In genomic region chrX:64188901-64189300, GRCh38 we compare ENCODE assay signal across 25 cellular contexts. TPM values are rescaled to one million over a fixed set of nuclear protein-coding genes. Genes with fewer than 3 reads are reported as not detected.
DNase-seq lines count a peak whose midpoint lies in the region; ATAC-seq, FAIRE-seq and TF ChIP-seq lines count a peak whose summit lies in the region.
"Had no signal": no experiment of that assay in that cellular context is flagged by ENCODE, and none has a peak within 500 bp of the region (broad histone marks: within the 10 kb centered on the region; RNA-seq: fewer than 3 reads in every experiment).

No MANE protein-coding gene starts in this region.

- H3K27ac ChIP-seq in HepG2 (ENCODE audit: extremely low read length, insufficient read depth, low read length) = no peak overlapping the region
- no peak overlapping the region for H3K27ac ChIP-seq in right lobe of liver
- no peak overlapping the region for H3K27ac ChIP-seq in GM12878 (ENCODE audit: control insufficient read depth, insufficient read depth)
- H3K27ac ChIP-seq in vagina = no peak overlapping the region
- no peak overlapping the region for H3K27ac ChIP-seq in lower lobe of right lung
- H3K27ac ChIP-seq: A549; BLaER1 treated with 17β-estradiol and CSF1 and Interleukin-3, amounts not matched to agents 10 nM and 100 nM had no signal

- no peak overlapping the region for H3K4me3 Mint-ChIP-seq in stimulated activated effector memory CD8-positive, alpha-beta T cell treated with anti-CD3 and anti-CD28 coated beads, Interleukin-12 subunit alpha, Interleukin-12 subunit beta, amount 100 ng/mL, for 72 hours
- H3K4me3 Mint-ChIP-seq: CD14-positive monocyte; CD4-positive, alpha-beta T cell; CD8-positive, alpha-beta memory T cell had no signal

- no peak for TF ChIP-seq CTCF in HepG2 (CRISPR knock-in tag; IDR thresholded peaks at IDR 0.05)
- no peak for TF ChIP-seq CTCF in right lobe of liver (IDR thresholded peaks at IDR 0.05)
- no peak for TF ChIP-seq CTCF in GM12878 (IDR thresholded peaks at IDR 0.05 in 2 of 3, conservative IDR thresholded peaks at IDR 0.05 in 1 of 3; ENCODE audit: control insufficient read depth in 2 of 3, extremely low read depth in 1 of 3, insufficient read depth in 1 of 3, low read depth in 3 of 3, low read length in 3 of 3)
- no peak for TF ChIP-seq CTCF in vagina (IDR thresholded peaks at IDR 0.05)
- no peak for TF ChIP-seq CTCF in lower lobe of right lung (IDR thresholded peaks at IDR 0.05)

- no peaks in the 10 kb centered on the region for H3K4me1 Mint-ChIP-seq in stimulated activated effector memory CD8-positive, alpha-beta T cell treated with anti-CD3 and anti-CD28 coated beads, Interleukin-12 subunit alpha, Interleukin-12 subunit beta, amount 100 ng/mL, for 72 hours
- H3K4me1 Mint-ChIP-seq: CD14-positive monocyte; CD8-positive, alpha-beta memory T cell had no signal

- DNase-seq in HepG2 (ENCODE audit: low spot score) = peak; percentile 54
- no peak for DNase-seq in right lobe of liver
- peak; percentile 39 to 60 for DNase-seq in NCI-H524 (lab: John Stamatoyannopoulos, UW)
- no peak for DNase-seq in GM12878 (ENCODE audit: low read depth, low spot score)
- peak; percentile 16 to 25 for DNase-seq in vagina (ENCODE audit: extremely low spot score in 2 of 2)
- no peak for DNase-seq in stimulated activated effector memory CD8-positive, alpha-beta T cell treated with anti-CD3 and anti-CD28 coated beads, Interleukin-12 subunit alpha, Interleukin-12 subunit beta, amount 100 ng/mL, for 72 hours (ENCODE audit: low spot score in 2 of 2)
- DNase-seq in lower lobe of right lung = no peak
- DNase-seq: 8988T; ACHN; AML-193; BE2C; Calu3; CD4-positive, alpha-beta T cell; CD8-positive, alpha-beta memory T cell; DMS53; DMS79 treated with DMSO at 0.1 percent for 48 hours; GOT3; HCEC 1CT had no signal

- H3K9ac ChIP-seq in HepG2 (ENCODE audit: insufficient read depth, low read depth, low read length) (no peak overlapping the region), GM12878 (ENCODE audit: control insufficient read depth, insufficient read depth, low read length) (no peak overlapping the region)
- H3K9ac ChIP-seq: BLaER1 treated with 17β-estradiol and CSF1 and Interleukin-3, amounts not matched to agents 10 nM and 100 nM had no signal

- no TSS peak for BruUV-seq in HepG2 (replicated peaks; lab: Mats Ljungman, UMichigan)
- TSS peak; percentile 32 for BruUV-seq in GM12878 (replicated peaks; lab: Mats Ljungman, UMichigan)

- no peaks in the 10 kb centered on the region for H3K79me2 ChIP-seq in HepG2 (ENCODE audit: insufficient read depth, low read length)
- no peaks in the 10 kb centered on the region for H3K79me2 ChIP-seq in GM12878 (ENCODE audit: control insufficient read depth, insufficient read depth, low read length)

- POLR2A ChIA-PET in HepG2 (lab: Yijun Ruan, JAX) = no interaction called here
- POLR2A ChIA-PET in GM12878 (lab: Charles Lee) = no interaction called here

- TF ChIP-seq EP300 in HepG2 (IDR thresholded peaks at IDR 0.05; ENCODE audit: low read depth in 2 of 2, low read length in 2 of 2) (peak in 1 of 2 experiments; percentile 7; a peak in 1 of 4 replicates), HepG2 (CRISPR knock-in tag; IDR thresholded peaks at IDR 0.05; ENCODE audit: borderline replicate concordance) (no peak), GM12878 (IDR thresholded peaks at IDR 0.05; ENCODE audit: borderline replicate concordance in 1 of 2, control insufficient read depth in 1 of 2, low read depth in 2 of 2, low read length in 2 of 2) (no peak)

- peaks cover 8% of the 10 kb centered on the region for H3K36me3 Mint-ChIP-seq in stimulated activated effector memory CD8-positive, alpha-beta T cell treated with anti-CD3 and anti-CD28 coated beads, Interleukin-12 subunit alpha, Interleukin-12 subunit beta, amount 100 ng/mL, for 72 hours

- RAD21 ChIA-PET in GM12878 (lab: Charles Lee; ENCODE audit: unreplicated experiment) = no interaction called here

- TF ChIP-seq RAD21 in HepG2 (CRISPR knock-in tag; IDR thresholded peaks at IDR 0.05) = no peak
- TF ChIP-seq RAD21 in GM12878 (IDR thresholded peaks at IDR 0.05; ENCODE audit: insufficient read depth, low read depth, low read length) = no peak

- H3K27ac Mint-ChIP-seq in stimulated activated effector memory CD8-positive, alpha-beta T cell treated with anti-CD3 and anti-CD28 coated beads, Interleukin-12 subunit alpha, Interleukin-12 subunit beta, amount 100 ng/mL, for 72 hours = no peak overlapping the region
- H3K27ac Mint-ChIP-seq: CD4-positive, alpha-beta T cell; CD8-positive, alpha-beta memory T cell had no signal

- H3K4me2 ChIP-seq in HepG2 (ENCODE audit: low read depth, low read length) (no peak overlapping the region), GM12878 (ENCODE audit: control insufficient read depth, insufficient read depth) (no peak overlapping the region)
- H3K4me2 ChIP-seq: A549; BLaER1 treated with 17β-estradiol and CSF1 and Interleukin-3, amounts not matched to agents 10 nM and 100 nM had no signal

- H3K4me1 ChIP-seq in HepG2 (ENCODE audit: insufficient read depth, low read length) (peaks cover 12% of the 10 kb centered on the region), right lobe of liver (no peaks in the 10 kb centered on the region), GM12878 (ENCODE audit: control insufficient read depth, insufficient read depth, low read length) (no peaks in the 10 kb centered on the region), vagina (no peaks in the 10 kb centered on the region), lower lobe of right lung (no peaks in the 10 kb centered on the region)
- H3K4me1 ChIP-seq: A549; BE2C; BLaER1 treated with 17β-estradiol and CSF1 and Interleukin-3, amounts not matched to agents 10 nM and 100 nM had no signal

- H3K27me3 ChIP-seq in HepG2 (ENCODE audit: control insufficient read depth in 1 of 2, insufficient read depth in 2 of 2, low read length in 2 of 2) (no peaks in the 10 kb centered on the region), right lobe of liver (no peaks in the 10 kb centered on the region), GM12878 (replicated peaks in 1 of 2; ENCODE audit: control insufficient read depth in 2 of 2, insufficient read depth in 2 of 2, low read length in 1 of 2) (no peaks in the 10 kb centered on the region), vagina (no peaks in the 10 kb centered on the region), lower lobe of right lung (ENCODE audit: low read depth) (no peaks in the 10 kb centered on the region)
- H3K27me3 ChIP-seq: BE2C had no signal

- H3K4me3 ChIP-seq in HepG2 (replicated peaks in 1 of 3; ENCODE audit: insufficient read depth in 1 of 3, low read depth in 2 of 3, low read length in 3 of 3) (no peak overlapping the region), right lobe of liver (no peak overlapping the region), GM12878 (no peak overlapping the region), vagina (no peak overlapping the region), lower lobe of right lung (no peak overlapping the region)
- H3K4me3 ChIP-seq: A549; BLaER1 treated with 17β-estradiol and CSF1 and Interleukin-3, amounts not matched to agents 10 nM and 100 nM had no signal

- FAIRE-seq in HepG2 (lab: Jason Lieb, UNC) (peak; percentile 83), GM12878 (lab: Jason Lieb, UNC) (no peak)
- FAIRE-seq: H54 had no signal

- intact Hi-C loops in HepG2 (cut with micrococcal nuclease; ENCODE audit: unreplicated experiment) (no loop called here), right lobe of liver (cut with DNase I) (no loop called here), GM12878 (cut with micrococcal nuclease; ENCODE audit: unreplicated experiment) (no loop called here), vagina (cut with DNase I) (no loop called here), lower lobe of right lung (cut with DNase I) (no loop called here)

- CTCF ChIA-PET in HepG2 (lab: Yijun Ruan, JAX; ENCODE audit: low intra/inter-chr PET ratio, low total read pairs) (no interaction called here), GM12878 (lab: Yijun Ruan, JAX) (no interaction called here)

- H3K9me3 Mint-ChIP-seq in stimulated activated effector memory CD8-positive, alpha-beta T cell treated with anti-CD3 and anti-CD28 coated beads, Interleukin-12 subunit alpha, Interleukin-12 subunit beta, amount 100 ng/mL, for 72 hours = no peaks in the 10 kb centered on the region
- H3K9me3 Mint-ChIP-seq: CD4-positive, alpha-beta T cell; CD8-positive, alpha-beta memory T cell had no signal

- H3K36me3 ChIP-seq in HepG2 (replicated peaks in 1 of 2; ENCODE audit: control insufficient read depth in 1 of 2, insufficient read depth in 2 of 2, low read length in 2 of 2) = peaks cover 1 to 3% of the 10 kb centered on the region in 2 experiments; a peak in 3 of 5 replicates
- no peaks in the 10 kb centered on the region for H3K36me3 ChIP-seq in right lobe of liver
- peaks cover 0 to 3% of the 10 kb centered on the region in 2 experiments; a peak in 3 of 4 replicates for H3K36me3 ChIP-seq in GM12878 (ENCODE audit: control insufficient read depth in 2 of 2, insufficient read depth in 2 of 2, low read length in 1 of 2)
- peaks cover 0 to 7% of the 10 kb centered on the region in 2 donors for H3K36me3 ChIP-seq in vagina
- H3K36me3 ChIP-seq in lower lobe of right lung = peaks cover 16% of the 10 kb centered on the region

- no peak for TF ChIP-seq POLR2A in HepG2 (IDR thresholded peaks at IDR 0.05; ENCODE audit: insufficient read depth in 1 of 2, low read depth in 2 of 2, low read length in 2 of 2)
- TF ChIP-seq POLR2A in right lobe of liver (IDR thresholded peaks at IDR 0.05) = no peak
- TF ChIP-seq POLR2A in GM12878 (IDR thresholded peaks at IDR 0.05; ENCODE audit: low read depth, low read length) = no peak
- TF ChIP-seq POLR2A in vagina (IDR thresholded peaks at IDR 0.05) = no peak

- SMC1A ChIA-PET in GM12878 (lab: Charles Lee; ENCODE audit: uncharacterized antibody, unreplicated experiment) = interaction anchor here (1.7 to 1.9 kb wide), 2 partner anchors 8 to 16 kb away, joined by 5 to 6 read pairs; partner anchors contain the start of gene AMER1

- in situ Hi-C loops in HepG2 (cut with HindIII; ENCODE audit: extremely low pct_ligation_motif_present, low pct_unique_long_range_greater_than_20kb) (no loop called here), GM12878 (cut with MboI) (no loop called here)

- H2AFZ ChIP-seq in HepG2 (ENCODE audit: low read length) (no peak overlapping the region), GM12878 (ENCODE audit: control insufficient read depth, low read depth, low read length) (no peak overlapping the region)

- H3K9me3 ChIP-seq in HepG2 (ENCODE audit: low read length) = no peaks in the 10 kb centered on the region
- no peaks in the 10 kb centered on the region for H3K9me3 ChIP-seq in right lobe of liver
- H3K9me3 ChIP-seq in GM12878 (replicated peaks; ENCODE audit: control insufficient read depth, insufficient read depth, low read length) = no peaks in the 10 kb centered on the region
- no peaks in the 10 kb centered on the region for H3K9me3 ChIP-seq in vagina
- no peaks in the 10 kb centered on the region for H3K9me3 ChIP-seq in lower lobe of right lung
- H3K9me3 ChIP-seq: A549; BE2C; BLaER1 treated with 17β-estradiol and CSF1 and Interleukin-3, amounts not matched to agents 10 nM and 100 nM had no signal

- 42% methylated on average over 2 of the region's 3 CpGs for WGBS in HepG2 (ENCODE audit: low lambda C conversion rate)
- 92% methylated on average over 3 of the region's 3 CpGs for WGBS in right lobe of liver (ENCODE audit: insufficient coverage, low coverage, low lambda C conversion rate, missing lambda C conversion rate)
- WGBS in GM12878 (ENCODE audit: insufficient coverage, insufficient replicate concordance, low lambda C conversion rate, missing lambda C conversion rate) = 60% methylated on average over 3 of the region's 3 CpGs

- no peaks in the 10 kb centered on the region for H4K20me1 ChIP-seq in HepG2 (ENCODE audit: insufficient read depth, low read length)
- H4K20me1 ChIP-seq in GM12878 (ENCODE audit: control insufficient read depth, insufficient read depth) = no peaks in the 10 kb centered on the region

- ATAC-seq in HepG2 (peak; percentile 85), right lobe of liver (no peak), GM12878 (no peak), GM19023 (IDR thresholded peaks at IDR 0.05; ENCODE audit: unreplicated experiment) (no peak), lower lobe of right lung (no peak)
- no peak for ATAC-seq in stimulated activated effector memory CD8-positive, alpha-beta T cell treated with anti-CD3 and anti-CD28 coated beads, Interleukin-12 subunit alpha, Interleukin-12 subunit beta, amount 100 ng/mL, for 72 hours
- ATAC-seq: A549 had no signal

RNA-seq across cellular contexts. Expression of gene AMER1, which starts 16.6 kb away (rescaled TPM):
- total RNA-seq in HepG2 (2016; rRNA removed; fragmentation: Illumina TruSeq; extraction: Trizol) (10.4 and 10.8 TPM in 2 replicates), right lobe of liver (1 to 10 TPM; 1.6 to 4.9 (median 2.6) TPM), GM12878 (2014; rRNA removed) (5.4 and 5.5 TPM in 2 replicates), GM12878 (2014; rRNA removed; fragmentation: Illumina TruSeq; extraction: Trizol) (4.8 and 5.3 TPM in 2 replicates), GM12878 (2021) (6.2 and 6.3 TPM in 2 replicates), vagina (4.9 TPM), lower lobe of right lung (4.0 TPM)
- 0.61 and 0.71 TPM in 2 replicates for total RNA-seq in HepG2 (2016; cell fraction: cytosol; rRNA removed; fragmentation: Illumina TruSeq; extraction: Trizol; ENCODE audit: low read depth)
- 9.1 and 10.4 TPM in 2 replicates for total RNA-seq in HepG2 (2016; cell fraction: insoluble cytoplasmic fraction; rRNA removed; fragmentation: Illumina TruSeq; extraction: Trizol)
- 3.6 and 3.8 TPM in 2 replicates for total RNA-seq in HepG2 (2016; cell fraction: membrane; rRNA removed; fragmentation: Illumina TruSeq; extraction: Trizol)
- total RNA-seq in HepG2 (2016; cell fraction: nucleus; rRNA removed; fragmentation: Illumina TruSeq; extraction: Trizol) = 11.8 and 13.9 TPM in 2 replicates
- polyA plus RNA-seq in HepG2 (2011; rRNA removed) (2.8 and 3.1 TPM in 2 replicates), GM12878 (2011; rRNA removed) (3.1 and 3.7 TPM in 2 replicates), GM12878 (2014; fragmentation: Illumina TruSeq; extraction: Trizol) (5.7 and 6.1 TPM in 2 replicates), GM12878 (2014; fragmentation: Nextera tagmentation; extraction: Ambion mirVana) (under 1 TPM; 0.31 to 0.40 TPM), GM12878 (2014; rRNA removed) (4.3 and 4.7 TPM in 2 replicates), GM12878 (2016; fragmentation: Nextera tagmentation; extraction: Ambion mirVana) (under 1 TPM; 0.16 to 0.23 TPM)
- 1.6 and 2.0 TPM in 2 replicates for polyA plus RNA-seq in HepG2 (2011; cell fraction: cytosol; rRNA removed)
- polyA plus RNA-seq in HepG2 (2011; cell fraction: nucleus; rRNA removed) = 4.2 and 4.7 TPM in 2 replicates
- polyA plus RNA-seq in HepG2 (2012) = 3.6 and 4.0 TPM in 2 replicates
- polyA plus RNA-seq in HepG2 (2016; cell fraction: cytosol; fragmentation: Illumina TruSeq; extraction: Trizol; ENCODE audit: low read depth) = 0.17 and 0.29 TPM in 2 replicates
- polyA plus RNA-seq in HepG2 (2016; cell fraction: insoluble cytoplasmic fraction; fragmentation: Illumina TruSeq; extraction: Trizol; ENCODE audit: low read depth) = 5.3 and 6.3 TPM in 2 replicates
- 1.0 and 1.1 TPM in 2 replicates for polyA plus RNA-seq in HepG2 (2016; cell fraction: membrane; fragmentation: Illumina TruSeq; extraction: Trizol; ENCODE audit: low read depth)
- polyA plus RNA-seq in HepG2 (2016; cell fraction: nucleus; fragmentation: Illumina TruSeq; extraction: Trizol; ENCODE audit: insufficient read depth, low read depth) = 9.9 and 11.4 TPM in 2 replicates
- 8.5 and 12.3 TPM in 2 replicates for polyA minus RNA-seq in HepG2 (2011; rRNA and poly(A)+ RNA removed; ENCODE audit: low replicate concordance)
- polyA minus RNA-seq in HepG2 (2011; cell fraction: cytosol; rRNA and poly(A)+ RNA removed) = 2.5 and 3.5 TPM in 2 replicates
- 7.6 and 9.1 TPM in 2 replicates for polyA minus RNA-seq in HepG2 (2011; cell fraction: nucleus; rRNA and poly(A)+ RNA removed)
- total RNA-seq in GM12878 (2013; cell fraction: nucleolus; rRNA removed) = 10.2 and 11.9 TPM in 2 replicates
- 1.6 TPM for polyA plus RNA-seq in GM12878 (2011; ENCODE audit: low read depth)
- polyA plus RNA-seq in GM12878 (2011; cell fraction: cytosol; rRNA removed) = 3.4 and 3.6 TPM in 2 replicates
- polyA plus RNA-seq in GM12878 (2011; cell fraction: nucleus; rRNA removed) = 6.0 and 7.2 TPM in 2 replicates
- polyA plus RNA-seq in GM12878 (2012) = 2.2 TPM in 2 replicates
- polyA minus RNA-seq in GM12878 (2011; rRNA and poly(A)+ RNA removed) = 6.4 and 8.7 TPM in 2 replicates
- 2.3 and 2.5 TPM in 2 replicates for polyA minus RNA-seq in GM12878 (2011; cell fraction: cytosol; rRNA and poly(A)+ RNA removed)
- 4.6 and 7.0 TPM in 2 replicates for polyA minus RNA-seq in GM12878 (2011; cell fraction: nucleus; rRNA and poly(A)+ RNA removed)

RNA-seq across cellular contexts. Expression of gene ASB12, which starts 41.5 kb away (rescaled TPM):
- not detected in 2 replicates for total RNA-seq in HepG2 (2016; rRNA removed; fragmentation: Illumina TruSeq; extraction: Trizol)
- not detected in 2 replicates for total RNA-seq in HepG2 (2016; cell fraction: cytosol; rRNA removed; fragmentation: Illumina TruSeq; extraction: Trizol; ENCODE audit: low read depth)
- not detected in 2 replicates for total RNA-seq in HepG2 (2016; cell fraction: insoluble cytoplasmic fraction; rRNA removed; fragmentation: Illumina TruSeq; extraction: Trizol)
- total RNA-seq in HepG2 (2016; cell fraction: membrane; rRNA removed; fragmentation: Illumina TruSeq; extraction: Trizol) = not detected in 2 replicates
- not detected in 2 replicates for total RNA-seq in HepG2 (2016; cell fraction: nucleus; rRNA removed; fragmentation: Illumina TruSeq; extraction: Trizol)
- 0.05 TPM in 1 of 2 replicates, not detected in the other for polyA plus RNA-seq in HepG2 (2011; rRNA removed)
- not detected in 2 replicates for polyA plus RNA-seq in HepG2 (2011; cell fraction: cytosol; rRNA removed)
- not detected in 2 replicates for polyA plus RNA-seq in HepG2 (2011; cell fraction: nucleus; rRNA removed)
- polyA plus RNA-seq in HepG2 (2012) = not detected in 2 replicates
- not detected in 2 replicates for polyA plus RNA-seq in HepG2 (2016; cell fraction: cytosol; fragmentation: Illumina TruSeq; extraction: Trizol; ENCODE audit: low read depth)
- polyA plus RNA-seq in HepG2 (2016; cell fraction: insoluble cytoplasmic fraction; fragmentation: Illumina TruSeq; extraction: Trizol; ENCODE audit: low read depth) = not detected in 2 replicates
- not detected in 2 replicates for polyA plus RNA-seq in HepG2 (2016; cell fraction: membrane; fragmentation: Illumina TruSeq; extraction: Trizol; ENCODE audit: low read depth)
- not detected in 2 replicates for polyA plus RNA-seq in HepG2 (2016; cell fraction: nucleus; fragmentation: Illumina TruSeq; extraction: Trizol; ENCODE audit: insufficient read depth, low read depth)
- polyA minus RNA-seq in HepG2 (2011; rRNA and poly(A)+ RNA removed; ENCODE audit: low replicate concordance) = not detected in 2 replicates
- not detected in 2 replicates for polyA minus RNA-seq in HepG2 (2011; cell fraction: cytosol; rRNA and poly(A)+ RNA removed)
- not detected in 2 replicates for polyA minus RNA-seq in HepG2 (2011; cell fraction: nucleus; rRNA and poly(A)+ RNA removed)
- total RNA-seq in right lobe of liver = under 1 TPM in 1 of 6 experiments, not detected in 5; 0.18 TPM
- total RNA-seq in GM12878 (2013; cell fraction: nucleolus; rRNA removed) = 0.42 TPM in 1 of 2 replicates, not detected in the other
- not detected in 2 replicates for total RNA-seq in GM12878 (2014; rRNA removed)
- total RNA-seq in GM12878 (2014; rRNA removed; fragmentation: Illumina TruSeq; extraction: Trizol) = not detected in 2 replicates
- not detected in 2 replicates for total RNA-seq in GM12878 (2021)
- polyA plus RNA-seq in GM12878 (2011; ENCODE audit: low read depth) = not detected
- 0.09 and 0.35 TPM in 2 replicates for polyA plus RNA-seq in GM12878 (2011; rRNA removed)
- polyA plus RNA-seq in GM12878 (2011; cell fraction: cytosol; rRNA removed) = 0.36 and 0.59 TPM in 2 replicates
- polyA plus RNA-seq in GM12878 (2011; cell fraction: nucleus; rRNA removed) = 0.42 and 0.64 TPM in 2 replicates
- polyA plus RNA-seq in GM12878 (2012) = 0.11 and 0.20 TPM in 2 replicates
- 0.07 TPM in 1 of 2 replicates, not detected in the other for polyA plus RNA-seq in GM12878 (2014; fragmentation: Illumina TruSeq; extraction: Trizol)
- polyA plus RNA-seq in GM12878 (2014; fragmentation: Nextera tagmentation; extraction: Ambion mirVana) = under 1 TPM in 1 of 2 experiments, not detected in 1; 0.15 TPM
- 0.14 TPM in 1 of 2 replicates, not detected in the other for polyA plus RNA-seq in GM12878 (2014; rRNA removed)
- not detected for polyA plus RNA-seq in GM12878 (2016; fragmentation: Nextera tagmentation; extraction: Ambion mirVana)
- polyA minus RNA-seq in GM12878 (2011; rRNA and poly(A)+ RNA removed) = 0.37 and 0.72 TPM in 2 replicates
- not detected in 2 replicates for polyA minus RNA-seq in GM12878 (2011; cell fraction: cytosol; rRNA and poly(A)+ RNA removed)
- 0.24 and 0.29 TPM in 2 replicates for polyA minus RNA-seq in GM12878 (2011; cell fraction: nucleus; rRNA and poly(A)+ RNA removed)
- total RNA-seq in vagina = not detected
- not detected for total RNA-seq in lower lobe of right lung
- total RNA-seq: Calu3; CD4-positive, alpha-beta T cell; CD8-positive, alpha-beta memory T cell; Daoy; G401 had no signal
- polyA plus RNA-seq: CD14-positive monocyte; CD8-positive, alpha-beta memory T cell had no signal

Comparison
In these comparisons a context has a peak if more than half of its experiments do, and no peak if none do; other contexts are left out.
1. DNase-seq: peak in HepG2 (single experiment), NCI-H524 (2 of 2) and vagina (2 of 2); none in right lobe of liver (0 of 3), GM12878 (single experiment), stimulated activated effector memory CD8-positive, alpha-beta T cell treated with anti-CD3 and anti-CD28 coated beads, Interleukin-12 subunit alpha, Interleukin-12 subunit beta, amount 100 ng/mL, for 72 hours (0 of 2) and lower lobe of right lung (single experiment).